19 cellular contexts compared by ENCODE assay signal in genomic region chr3:39191103-39191502, GRCh38. TPM values are rescaled to one million over a fixed set of nuclear protein-coding genes. Genes with fewer than 3 reads are reported as not detected.
DNase-seq lines count a peak whose midpoint lies in the region; ATAC-seq, FAIRE-seq and TF ChIP-seq lines count a peak whose summit lies in the region.
"Had no signal": no experiment of that assay in that cellular context is flagged by ENCODE, and none has a peak within 500 bp of the region (broad histone marks: within the 10 kb centered on the region; RNA-seq: fewer than 3 reads in every experiment).

No MANE protein-coding gene starts in this region.

- H3K4me1 ChIP-seq in GM12878 (ENCODE audit: control insufficient read depth, insufficient read depth, low read length) (peaks cover 3% of the 10 kb centered on the region), esophagus squamous epithelium (peaks cover 0 to 14% (median 0%) of the 10 kb centered on the region in 3 donors), testis (no peaks in the 10 kb centered on the region)
- H3K4me1 ChIP-seq: prostate gland had no signal

- H3K4me2 ChIP-seq in GM12878 (ENCODE audit: control insufficient read depth, insufficient read depth) = no peak overlapping the region

- SMC1A ChIA-PET in GM12878 (lab: Charles Lee; ENCODE audit: uncharacterized antibody, unreplicated experiment) = interaction anchor here (0.6 to 25.3 kb wide), 13 partner anchors 12 to 195 kb away, joined by 3 to 648 read pairs (median 7); partner anchors contain the start of gene CX3CR1

- no peaks in the 10 kb centered on the region for H3K79me2 ChIP-seq in GM12878 (ENCODE audit: control insufficient read depth, insufficient read depth, low read length)

- H3K36me3 ChIP-seq in GM12878 (ENCODE audit: control insufficient read depth in 2 of 2, insufficient read depth in 2 of 2, low read length in 1 of 2) (no peaks in the 10 kb centered on the region), esophagus squamous epithelium (no peaks in the 10 kb centered on the region), testis (ENCODE audit: low read depth, missing control alignments) (no peaks in the 10 kb centered on the region)
- H3K36me3 ChIP-seq: prostate gland had no signal

- RAD21 ChIA-PET in GM12878 (lab: Charles Lee; ENCODE audit: unreplicated experiment) = interaction anchor here (0.6 to 16.9 kb wide), 13 partner anchors 17 to 187 kb away, joined by 3 to 456 read pairs (median 4); partner anchors contain the start of gene CX3CR1

- no peaks in the 10 kb centered on the region for H4K20me1 ChIP-seq in GM12878 (ENCODE audit: control insufficient read depth, insufficient read depth)

- no peak for TF ChIP-seq EP300 in GM12878 (IDR thresholded peaks at IDR 0.05; ENCODE audit: borderline replicate concordance in 1 of 2, control insufficient read depth in 1 of 2, low read depth in 2 of 2, low read length in 2 of 2)

- intact Hi-C loops in GM12878 (cut with micrococcal nuclease; ENCODE audit: unreplicated experiment) = loop anchor here (2.0 kb wide), 1 partner anchor 18 kb away; no protein-coding TSS in a partner anchor
- intact Hi-C loops in esophagus squamous epithelium (cut with DNase I) = loop anchor here (5.0 kb wide), 1 partner anchor 101 kb away; no protein-coding TSS in a partner anchor
- intact Hi-C loops in testis (cut with DNase I; ENCODE audit: low total_unique reads) = loop anchor here (10.0 kb wide), 1 partner anchor 66 kb away; no protein-coding TSS in a partner anchor

- peak; percentile 4 for DNase-seq in DMS53 (lab: John Stamatoyannopoulos, UW)
- no peak for DNase-seq in DMS53 treated with DMSO at 0.1 percent for 48 hours (lab: John Stamatoyannopoulos, UW; ENCODE audit: unreplicated experiment)
- DNase-seq in GM13977 (ENCODE audit: low spot score) = peak; percentile 34
- no peak for DNase-seq in GM12878 (ENCODE audit: low read depth, low spot score)
- no peak for DNase-seq in nephron progenitor cell
- no peak for DNase-seq in esophagus squamous epithelium (lab: John Stamatoyannopoulos, UW)
- no peak for DNase-seq in testis
- DNase-seq: activated CD4-positive, alpha-beta T cell treated with anti-CD3 and anti-CD28 coated beads, Interleukin-2, amount 10 ng/mL, durations not matched to agents 7 days and 5 days; CD8-positive, alpha-beta memory T cell; cortex of kidney; hypothalamus; left cardiac atrium; NCI-H1048 had no signal

- H3K27me3 ChIP-seq in GM12878 (replicated peaks in 1 of 2; ENCODE audit: control insufficient read depth in 2 of 2, insufficient read depth in 2 of 2, low read length in 1 of 2) = no peaks in the 10 kb centered on the region
- no peaks in the 10 kb centered on the region for H3K27me3 ChIP-seq in esophagus squamous epithelium
- H3K27me3 ChIP-seq in testis = no peaks in the 10 kb centered on the region

- BruUV-seq in GM12878 (replicated peaks; lab: Mats Ljungman, UMichigan) = no TSS peak

- POLR2A ChIA-PET in GM12878 (lab: Charles Lee) = interaction anchor here (0.6 to 3.2 kb wide), 5 partner anchors 11 to 102 kb away, joined by 3 to 18 read pairs (median 3); no protein-coding TSS in a partner anchor

- H3K27ac Mint-ChIP-seq in nephron progenitor cell = peak overlapping the region; percentile 42
- H3K27ac Mint-ChIP-seq: activated CD4-positive, alpha-beta T cell treated with anti-CD3 and anti-CD28 coated beads, Interleukin-2, amount 10 ng/mL, durations not matched to agents 7 days and 5 days had no signal

- peaks cover 51% of the 10 kb centered on the region for H3K4me1 Mint-ChIP-seq in nephron progenitor cell

- no peak for FAIRE-seq in GM12878 (lab: Jason Lieb, UNC)
- FAIRE-seq: H54 had no signal

- H3K9ac ChIP-seq in GM12878 (ENCODE audit: control insufficient read depth, insufficient read depth, low read length) = no peak overlapping the region

- in situ Hi-C loops in GM13977 (cut with MboI; ENCODE audit: low pct_unique_long_range_greater_than_20kb, low sequenced_read_pairs, unreplicated experiment) = loop anchor here (5.0 to 25.0 kb wide), 2 partner anchors 96 to 196 kb away; partner anchors contain the start of gene SLC25A38
- in situ Hi-C loops in GM12878 (cut with MboI) = no loop called here

- ATAC-seq in GM12878 (0 out of 3 replicates have a peak, but pooled peaks have one; percentile 20), SK-N-SH treated with all-trans-retinoic acid at 6 μM for 48 hours (no peak)
- ATAC-seq: esophagus mucosa had no signal

- TF ChIP-seq CTCF in GM13977 (IDR thresholded peaks at IDR 0.05; ENCODE audit: extremely low read depth, insufficient read depth, missing control alignments) = no peak
- no peak for TF ChIP-seq CTCF in GM12878 (IDR thresholded peaks at IDR 0.05 in 2 of 3, conservative IDR thresholded peaks at IDR 0.05 in 1 of 3; ENCODE audit: control insufficient read depth in 2 of 3, extremely low read depth in 1 of 3, insufficient read depth in 1 of 3, low read depth in 3 of 3, low read length in 3 of 3)
- no peak for TF ChIP-seq CTCF in nephron progenitor cell (IDR thresholded peaks at IDR 0.05)
- TF ChIP-seq CTCF in esophagus squamous epithelium (IDR thresholded peaks at IDR 0.05) = no peak
- no peak for TF ChIP-seq CTCF in testis (IDR thresholded peaks at IDR 0.05)

- 0% methylated on average over 1 of the region's 1 CpG for WGBS in GM12878 (ENCODE audit: insufficient coverage, insufficient replicate concordance, low lambda C conversion rate, missing lambda C conversion rate)
- WGBS in esophagus squamous epithelium, 2 donors = 100% methylated on average over 1 of the region's 1 CpG; no CpG with 5 or more reads in 1 of the 2 donors
- 85 to 88% methylated on average over 1 of the region's 1 CpG for WGBS in testis, 2 donors

- H3K36me3 Mint-ChIP-seq in nephron progenitor cell (ENCODE audit: low read depth) = peaks cover 7% of the 10 kb centered on the region
- H3K36me3 Mint-ChIP-seq: CD8-positive, alpha-beta memory T cell had no signal

- H3K4me3 ChIP-seq in GM12878 (no peak overlapping the region), esophagus squamous epithelium (no peak overlapping the region), testis (no peak overlapping the region)
- H3K4me3 ChIP-seq: prostate gland had no signal

- CTCF ChIA-PET in GM12878 (lab: Yijun Ruan, JAX) = interaction anchor here (1.0 to 15.9 kb wide), 25 partner anchors 9 to 186 kb away, joined by 3 to 756 read pairs (median 5); partner anchors contain the start of gene CX3CR1

- no peak for TF ChIP-seq POLR2A in GM12878 (IDR thresholded peaks at IDR 0.05; ENCODE audit: low read depth, low read length)
- no peak for TF ChIP-seq POLR2A in esophagus squamous epithelium (IDR thresholded peaks at IDR 0.05)
- TF ChIP-seq POLR2A in testis (IDR thresholded peaks at IDR 0.05) = no peak

- no peak for TF ChIP-seq RAD21 in GM12878 (IDR thresholded peaks at IDR 0.05; ENCODE audit: insufficient read depth, low read depth, low read length)

- H3K27me3 Mint-ChIP-seq in nephron progenitor cell (ENCODE audit: low read depth, poor library complexity) = no peaks in the 10 kb centered on the region
- H3K27me3 Mint-ChIP-seq: activated CD4-positive, alpha-beta T cell treated with anti-CD3 and anti-CD28 coated beads, Interleukin-2, amount 10 ng/mL, durations not matched to agents 7 days and 5 days; CD8-positive, alpha-beta memory T cell had no signal

- H3K4me3 Mint-ChIP-seq in nephron progenitor cell = no peak overlapping the region
- H3K4me3 Mint-ChIP-seq: activated CD4-positive, alpha-beta T cell treated with anti-CD3 and anti-CD28 coated beads, Interleukin-2, amount 10 ng/mL, durations not matched to agents 7 days and 5 days; CD8-positive, alpha-beta memory T cell had no signal

- H3K27ac ChIP-seq in GM12878 (ENCODE audit: control insufficient read depth, insufficient read depth) (no peak overlapping the region), esophagus squamous epithelium (no peak overlapping the region), testis (no peak overlapping the region)
- H3K27ac ChIP-seq: 22Rv1, prostate gland had no signal

- H2AFZ ChIP-seq in GM12878 (ENCODE audit: control insufficient read depth, low read depth, low read length) = no peak overlapping the region

- H3K9me3 ChIP-seq in GM12878 (replicated peaks; ENCODE audit: control insufficient read depth, insufficient read depth, low read length) (no peaks in the 10 kb centered on the region), esophagus squamous epithelium (no peaks in the 10 kb centered on the region), testis (no peaks in the 10 kb centered on the region)
- H3K9me3 ChIP-seq: prostate gland had no signal

- no peaks in the 10 kb centered on the region for H3K9me3 Mint-ChIP-seq in nephron progenitor cell
- H3K9me3 Mint-ChIP-seq: activated CD4-positive, alpha-beta T cell treated with anti-CD3 and anti-CD28 coated beads, Interleukin-2, amount 10 ng/mL, durations not matched to agents 7 days and 5 days; activated T-helper 1 cell treated with anti-CD3 and anti-CD28 coated beads, Interleukin-12 subunit alpha, Interleukin-12 subunit beta, Interleukin-2, Interleukin-4 antibody, amounts not matched to agents 30 ng/mL and 10 ng/mL and 1 ng/mL, durations not matched to agents 14 hours and 24 hours and 36 hours; CD8-positive, alpha-beta memory T cell had no signal

RNA-seq across cellular contexts. Expression of gene XIRP1, which starts 1.3 kb away (rescaled TPM):
- total RNA-seq in GM12878 (2013; cell fraction: nucleolus; rRNA removed) = 0.12 TPM in 1 of 2 replicates, not detected in the other
- total RNA-seq in GM12878 (2014; rRNA removed) (0.16 and 0.17 TPM in 2 replicates), GM12878 (2014; rRNA removed; fragmentation: Illumina TruSeq; extraction: Trizol) (0.18 and 0.23 TPM in 2 replicates), GM12878 (2021) (0.38 and 0.40 TPM in 2 replicates), esophagus squamous epithelium (under 1 TPM in 2 of 4 donors, not detected in 2; 0.18 to 0.19 TPM), testis (under 1 TPM; 0.24 to 0.37 TPM)
- 0.16 TPM for polyA plus RNA-seq in GM12878 (2011; ENCODE audit: low read depth)
- polyA plus RNA-seq in GM12878 (2011; rRNA removed) (0.01 and 0.03 TPM in 2 replicates), GM12878 (2014; fragmentation: Illumina TruSeq; extraction: Trizol) (0.14 and 0.24 TPM in 2 replicates), GM12878 (2014; fragmentation: Nextera tagmentation; extraction: Ambion mirVana) (under 1 TPM in 1 of 2 experiments, not detected in 1; 0.05 TPM), GM12878 (2014; rRNA removed) (0.08 and 0.27 TPM in 2 replicates), GM12878 (2016; fragmentation: Nextera tagmentation; extraction: Ambion mirVana) (under 1 TPM; 0.04 to 0.05 TPM), testis (ENCODE audit: insufficient read depth, low read depth, low replicate concordance) (2.8 TPM)
- polyA plus RNA-seq in GM12878 (2011; cell fraction: cytosol; rRNA removed) = 0.03 and 0.08 TPM in 2 replicates
- 0.30 and 0.37 TPM in 2 replicates for polyA plus RNA-seq in GM12878 (2011; cell fraction: nucleus; rRNA removed)
- polyA plus RNA-seq in GM12878 (2012) = 0.20 and 0.28 TPM in 2 replicates
- polyA minus RNA-seq in GM12878 (2011; rRNA and poly(A)+ RNA removed) = 0.07 and 0.21 TPM in 2 replicates
- not detected in 2 replicates for polyA minus RNA-seq in GM12878 (2011; cell fraction: cytosol; rRNA and poly(A)+ RNA removed)
- 0.12 and 0.29 TPM in 2 replicates for polyA minus RNA-seq in GM12878 (2011; cell fraction: nucleus; rRNA and poly(A)+ RNA removed)
- total RNA-seq: activated CD4-positive, alpha-beta T cell treated with anti-CD3 and anti-CD28 coated beads, Interleukin-2, amount 10 ng/mL, durations not matched to agents 7 days and 5 days; esophagus mucosa had no signal
- polyA plus RNA-seq: CD8-positive, alpha-beta memory T cell had no signal

RNA-seq across cellular contexts. Expression of gene CSRNP1, which starts 37.7 kb away (rescaled TPM):
- total RNA-seq in GM12878 (2013; cell fraction: nucleolus; rRNA removed) = 19.2 and 23.9 TPM in 2 replicates
- 14.2 TPM in 2 replicates for total RNA-seq in GM12878 (2014; rRNA removed)
- 6.4 and 6.7 TPM in 2 replicates for total RNA-seq in GM12878 (2014; rRNA removed; fragmentation: Illumina TruSeq; extraction: Trizol)
- total RNA-seq in GM12878 (2021) = 12.0 and 12.1 TPM in 2 replicates
- polyA plus RNA-seq in GM12878 (2011; ENCODE audit: low read depth) = 7.8 TPM
- polyA plus RNA-seq in GM12878 (2011; rRNA removed) = 5.9 and 11.1 TPM in 2 replicates
- 15.2 and 18.9 TPM in 2 replicates for polyA plus RNA-seq in GM12878 (2011; cell fraction: cytosol; rRNA removed)
- polyA plus RNA-seq in GM12878 (2011; cell fraction: nucleus; rRNA removed) = 18.3 and 26.2 TPM in 2 replicates
- 17.7 and 20.8 TPM in 2 replicates for polyA plus RNA-seq in GM12878 (2012)
- polyA plus RNA-seq in GM12878 (2014; fragmentation: Illumina TruSeq; extraction: Trizol) = 3.0 and 7.3 TPM in 2 replicates
- under 1 TPM; 0.32 to 0.77 TPM for polyA plus RNA-seq in GM12878 (2014; fragmentation: Nextera tagmentation; extraction: Ambion mirVana)
- polyA plus RNA-seq in GM12878 (2014; rRNA removed) = 9.3 TPM in 2 replicates
- polyA plus RNA-seq in GM12878 (2016; fragmentation: Nextera tagmentation; extraction: Ambion mirVana) = 1 to 10 TPM; 4.9 to 7.0 TPM
- 17.1 and 27.4 TPM in 2 replicates for polyA minus RNA-seq in GM12878 (2011; rRNA and poly(A)+ RNA removed)
- 6.5 and 11.8 TPM in 2 replicates for polyA minus RNA-seq in GM12878 (2011; cell fraction: cytosol; rRNA and poly(A)+ RNA removed)
- 16.4 and 17.9 TPM in 2 replicates for polyA minus RNA-seq in GM12878 (2011; cell fraction: nucleus; rRNA and poly(A)+ RNA removed)
- 10 to 100 TPM; 11.9 to 35.6 (median 19.7) TPM for total RNA-seq in esophagus squamous epithelium
- 10 to 100 TPM; 27.0 to 30.4 TPM for total RNA-seq in testis
- polyA plus RNA-seq in testis (ENCODE audit: insufficient read depth, low read depth, low replicate concordance) = 20.4 TPM

Comparison
In these comparisons a context has a peak if more than half of its experiments do, and no peak if none do; other contexts are left out.
1. DNase-seq: peak in DMS53 (single experiment) and GM13977 (single experiment); none in DMS53 treated with DMSO at 0.1 percent for 48 hours (single experiment), GM12878 (single experiment), nephron progenitor cell (single experiment), esophagus squamous epithelium (single experiment) and testis (single experiment).